14 cellular contexts compared by ENCODE assay signal in genomic region chr10:44706745-44707144, GRCh38.
DNase-seq lines count a peak whose midpoint lies in the region; ATAC-seq and TF ChIP-seq lines count a peak whose summit lies in the region.
"Had no signal": no experiment of that assay in that cellular context is flagged by ENCODE, and none has a peak within 500 bp of the region (broad histone marks: within the 10 kb centered on the region; RNA-seq: fewer than 3 reads in every experiment).

No MANE protein-coding gene starts in this region.

- H3K4me3 ChIP-seq in AG10803 (ENCODE audit: low read length): no peak overlapping the region
- no peak overlapping the region for H3K4me3 ChIP-seq in cardiac fibroblast (replicated peaks in 1 of 2; ENCODE audit: low read depth in 2 of 2, low read length in 2 of 2)
- no peak overlapping the region for H3K4me3 ChIP-seq in mesenchymal stem cell (ENCODE audit: insufficient read depth in 1 of 2, low read depth in 1 of 2, low read length in 2 of 2)
- no peak overlapping the region for H3K4me3 ChIP-seq in upper lobe of left lung
- H3K4me3 ChIP-seq: lower lobe of right lung had no signal

- H3K27ac ChIP-seq in mesenchymal stem cell (ENCODE audit: low read length, poor library complexity, severe bottlenecking): no peak overlapping the region
- no peak overlapping the region for H3K27ac ChIP-seq in upper lobe of left lung
- H3K27ac ChIP-seq: C4-2B, lower lobe of right lung had no signal

- TF ChIP-seq POLR2A in upper lobe of left lung (IDR thresholded peaks at IDR 0.05): no peak

- H3K14ac ChIP-seq in mesenchymal stem cell (ENCODE audit: low read length in 2 of 2): no peak overlapping the region

- no peak overlapping the region for H3K18ac ChIP-seq in mesenchymal stem cell (ENCODE audit: low read depth in 1 of 2, low read length in 2 of 2)

- H3K79me1 ChIP-seq in mesenchymal stem cell (replicated peaks; ENCODE audit: low read length, poor library complexity, severe bottlenecking): no peaks in the 10 kb centered on the region

- peak overlapping the region; percentile 59 for H3K9ac ChIP-seq in mesenchymal stem cell (ENCODE audit: low read length)

- no peak overlapping the region for H2BK12ac ChIP-seq in mesenchymal stem cell (ENCODE audit: low read length in 2 of 2)

- H2AK5ac ChIP-seq in mesenchymal stem cell (ENCODE audit: low read length, severe bottlenecking): peak overlapping the region; percentile 81

- H4K8ac ChIP-seq in mesenchymal stem cell (ENCODE audit: low read length): no peak overlapping the region

- DNase-seq in AG10803 (ENCODE audit: low read depth): peak; percentile 97
- DNase-seq in LHCN-M2 (ENCODE audit: low read depth): peak; percentile 98
- DNase-seq in cardiac fibroblast (ENCODE audit: low read depth in 2 of 2): peak; percentile 83 to 97
- peak; percentile 82 for DNase-seq in mesenchymal stem cell
- DNase-seq in NCI-H1436 treated with DMSO at 0.1 percent for 48 hours (lab: John Stamatoyannopoulos, UW): no peak
- no peak for DNase-seq in upper lobe of left lung
- DNase-seq: dermis blood vessel endothelial cell, lower lobe of right lung, NCI-H1105, NCI-H510A, nucleus accumbens had no signal

- H2BK15ac ChIP-seq in mesenchymal stem cell (ENCODE audit: low read depth, poor library complexity, severe bottlenecking): no peak overlapping the region

- H2BK5ac ChIP-seq in mesenchymal stem cell (ENCODE audit: low read depth, low read length, poor library complexity, severe bottlenecking): no peak overlapping the region

- no peak overlapping the region for H3K4me2 ChIP-seq in mesenchymal stem cell (ENCODE audit: low read length, poor library complexity, severe bottlenecking)

- H4K91ac ChIP-seq in mesenchymal stem cell (ENCODE audit: low read length): no peak overlapping the region

- H3K36me3 ChIP-seq in mesenchymal stem cell (ENCODE audit: control insufficient read depth in 1 of 2, insufficient read depth in 2 of 2, low read depth in 1 of 2, low read length in 2 of 2) (no peaks in the 10 kb centered on the region), upper lobe of left lung (no peaks in the 10 kb centered on the region)
- H3K36me3 ChIP-seq: lower lobe of right lung had no signal

- H3K4ac ChIP-seq in mesenchymal stem cell (ENCODE audit: low read depth in 1 of 2, low read length in 2 of 2): no peak overlapping the region

- peaks cover 4% of the 10 kb centered on the region for H3K4me1 ChIP-seq in mesenchymal stem cell (ENCODE audit: control insufficient read depth, insufficient read depth, low read depth, low read length)
- H3K4me1 ChIP-seq in upper lobe of left lung: no peaks in the 10 kb centered on the region
- H3K4me1 ChIP-seq: lower lobe of right lung had no signal

- no peak overlapping the region for H2BK120ac ChIP-seq in mesenchymal stem cell (ENCODE audit: low read depth, low read length)

- H3K23ac ChIP-seq in mesenchymal stem cell (ENCODE audit: low read length in 2 of 2): no peak overlapping the region

- ATAC-seq in HG02884 (IDR thresholded peaks at IDR 0.05; ENCODE audit: unreplicated experiment) (no peak), GM18502 (IDR thresholded peaks at IDR 0.05; ENCODE audit: poor library complexity, unreplicated experiment) (no peak), upper lobe of left lung (ENCODE audit: low FRiP score in 2 of 2) (no peak)
- ATAC-seq: lower lobe of right lung had no signal

- peaks cover 11% of the 10 kb centered on the region for H3K9me3 ChIP-seq in mesenchymal stem cell (ENCODE audit: control insufficient read depth, low read length)
- H3K9me3 ChIP-seq in upper lobe of left lung: peaks cover 0 to 4% (median 3%) of the 10 kb centered on the region in 4 donors
- H3K9me3 ChIP-seq: lower lobe of right lung had no signal

- TF ChIP-seq CTCF in AG10803 (conservative IDR thresholded peaks at IDR 0.05; ENCODE audit: low read length): no peak
- no peak for TF ChIP-seq CTCF in cardiac fibroblast (IDR thresholded peaks at IDR 0.05; ENCODE audit: low read depth, low read length)
- TF ChIP-seq CTCF in upper lobe of left lung (IDR thresholded peaks at IDR 0.05): no peak

- H2AFZ ChIP-seq in mesenchymal stem cell (ENCODE audit: low read depth, low read length): no peak overlapping the region

- TF ChIP-seq EP300 in upper lobe of left lung (IDR thresholded peaks at IDR 0.05): no peak

- no peaks in the 10 kb centered on the region for H3K27me3 ChIP-seq in mesenchymal stem cell (ENCODE audit: control insufficient read depth in 1 of 2, insufficient read depth in 1 of 2, low read length in 2 of 2)
- H3K27me3 ChIP-seq in upper lobe of left lung: no peaks in the 10 kb centered on the region

Comparison
In these comparisons a context has a peak if more than half of its experiments do, and no peak if none do; other contexts are left out.
1. DNase-seq: peak in AG10803 (single experiment), LHCN-M2 (single experiment), cardiac fibroblast (2 of 2) and mesenchymal stem cell (single experiment); none in NCI-H1436 treated with DMSO at 0.1 percent for 48 hours (single experiment) and upper lobe of left lung (0 of 2).